ENCODE assay signal across 17 cellular contexts in genomic region chr17:34493903-34494302, GRCh38.
DNase-seq lines count a peak whose midpoint lies in the region; ATAC-seq and TF ChIP-seq lines count a peak whose summit lies in the region.
"Had no signal": no experiment of that assay in that cellular context is flagged by ENCODE, and none has a peak within 500 bp of the region (broad histone marks: within the 10 kb centered on the region; RNA-seq: fewer than 3 reads in every experiment).

No MANE protein-coding gene starts in this region.

- no peaks in the 10 kb centered on the region for H3K9me3 ChIP-seq in HEK293 (ENCODE audit: control insufficient read depth, insufficient read depth, low read depth, low read length)
- H3K9me3 ChIP-seq: A549; BLaER1 treated with 17β-estradiol and CSF1 and Interleukin-3, amounts not matched to agents 10 nM and 100 nM; Caco-2 had no signal

- H3K27ac Mint-ChIP-seq in stimulated activated effector memory CD8-positive, alpha-beta T cell treated with anti-CD3 and anti-CD28 coated beads, Interleukin-12 subunit alpha, Interleukin-12 subunit beta, amount 100 ng/mL, for 72 hours, result no peak overlapping the region
- H3K27ac Mint-ChIP-seq: B cell; CD4-positive, alpha-beta T cell; CD8-positive, alpha-beta T cell had no signal

- H3K4me1 Mint-ChIP-seq in stimulated activated effector memory CD8-positive, alpha-beta T cell treated with anti-CD3 and anti-CD28 coated beads, Interleukin-12 subunit alpha, Interleukin-12 subunit beta, amount 100 ng/mL, for 72 hours, result no peaks in the 10 kb centered on the region
- H3K4me1 Mint-ChIP-seq: B cell had no signal

- POLR2A ChIA-PET in HEK293 (lab: Yijun Ruan, JAX), result no interaction called here

- peak; percentile 17 for DNase-seq in NCI-H2227 treated with DMSO at 0.1 percent for 48 hours (lab: John Stamatoyannopoulos, UW)
- DNase-seq in left lobe of liver (ENCODE audit: low spot score), result no peak
- no peak for DNase-seq in stimulated activated effector memory CD8-positive, alpha-beta T cell treated with anti-CD3 and anti-CD28 coated beads, Interleukin-12 subunit alpha, Interleukin-12 subunit beta, amount 100 ng/mL, for 72 hours (ENCODE audit: low spot score in 2 of 2)
- no peak for DNase-seq in effector CD4-positive, alpha-beta T cell
- DNase-seq: AML-193; Caco-2; Calu3; CD4-positive, alpha-beta T cell; CD8-positive, alpha-beta T cell; DMS79 treated with DMSO at 0.1 percent for 48 hours; GF-D8 had no signal

- H3K27ac ChIP-seq in HEK293 (ENCODE audit: extremely low read depth, low read depth, low read length), result no peak overlapping the region
- H3K27ac ChIP-seq: 22Rv1; A549; BLaER1 treated with 17β-estradiol and CSF1 and Interleukin-3, amounts not matched to agents 10 nM and 100 nM; C4-2B had no signal

- H3K9me3 Mint-ChIP-seq in stimulated activated effector memory CD8-positive, alpha-beta T cell treated with anti-CD3 and anti-CD28 coated beads, Interleukin-12 subunit alpha, Interleukin-12 subunit beta, amount 100 ng/mL, for 72 hours, result no peaks in the 10 kb centered on the region
- H3K9me3 Mint-ChIP-seq: CD4-positive, alpha-beta T cell; CD8-positive, alpha-beta T cell had no signal

- H3K4me3 Mint-ChIP-seq in stimulated activated effector memory CD8-positive, alpha-beta T cell treated with anti-CD3 and anti-CD28 coated beads, Interleukin-12 subunit alpha, Interleukin-12 subunit beta, amount 100 ng/mL, for 72 hours, result no peak overlapping the region
- H3K4me3 Mint-ChIP-seq: B cell; CD4-positive, alpha-beta T cell; CD8-positive, alpha-beta T cell had no signal

- H3K4me1 ChIP-seq in HEK293 (ENCODE audit: control insufficient read depth, insufficient read depth, low read length), result no peaks in the 10 kb centered on the region
- H3K4me1 ChIP-seq: A549, Caco-2 had no signal

- no peak for TF ChIP-seq CTCF in HEK293 (tag by site-specific recombination; IDR thresholded peaks at IDR 0.05)

- H3K36me3 Mint-ChIP-seq in stimulated activated effector memory CD8-positive, alpha-beta T cell treated with anti-CD3 and anti-CD28 coated beads, Interleukin-12 subunit alpha, Interleukin-12 subunit beta, amount 100 ng/mL, for 72 hours, result no peaks in the 10 kb centered on the region
- H3K36me3 Mint-ChIP-seq: CD8-positive, alpha-beta T cell had no signal

- no peak overlapping the region for H3K4me3 ChIP-seq in HEK293 (ENCODE audit: low read depth, low read length)
- H3K4me3 ChIP-seq: A549; BLaER1 treated with 17β-estradiol and CSF1 and Interleukin-3, amounts not matched to agents 10 nM and 100 nM had no signal

- no peaks in the 10 kb centered on the region for H3K36me3 ChIP-seq in HEK293 (ENCODE audit: control insufficient read depth in 2 of 2, insufficient read depth in 1 of 2, low read length in 2 of 2)
- H3K36me3 ChIP-seq: BLaER1 treated with 17β-estradiol and CSF1 and Interleukin-3, amounts not matched to agents 10 nM and 100 nM had no signal

- CTCF ChIA-PET in HEK293 (lab: Yijun Ruan, JAX), result interaction anchor here (0.6 to 1.5 kb wide), 3 partner anchors 10 to 116 kb away, joined by 3 read pairs; no protein-coding TSS in a partner anchor

- ATAC-seq in left lobe of liver, result peak; percentile 40
- ATAC-seq in stimulated activated effector memory CD8-positive, alpha-beta T cell treated with anti-CD3 and anti-CD28 coated beads, Interleukin-12 subunit alpha, Interleukin-12 subunit beta, amount 100 ng/mL, for 72 hours, result no peak
- ATAC-seq: A549; CD8-positive, alpha-beta T cell had no signal

TF ChIP-seq in HEK293, 187 proteins besides CTCF, POLR2A, EP300 and RAD21:
- TF ChIP-seq ZNF112 (tag by site-specific recombination; IDR thresholded peaks at IDR 0.05) (no peak), ZNF223 (tag by site-specific recombination; IDR thresholded peaks at IDR 0.05) (no peak), ZNF449 (tag by site-specific recombination; IDR thresholded peaks at IDR 0.05) (no peak), ZBTB17 (tag by site-specific recombination; IDR thresholded peaks at IDR 0.05) (peak; percentile 75), ZNF157 (tag by site-specific recombination; IDR thresholded peaks at IDR 0.05) (no peak), GLIS2 (tag by site-specific recombination; IDR thresholded peaks at IDR 0.05) (no peak), ZNF658 (tag by site-specific recombination; IDR thresholded peaks at IDR 0.05) (no peak)
